In the genomic region with DNA sequence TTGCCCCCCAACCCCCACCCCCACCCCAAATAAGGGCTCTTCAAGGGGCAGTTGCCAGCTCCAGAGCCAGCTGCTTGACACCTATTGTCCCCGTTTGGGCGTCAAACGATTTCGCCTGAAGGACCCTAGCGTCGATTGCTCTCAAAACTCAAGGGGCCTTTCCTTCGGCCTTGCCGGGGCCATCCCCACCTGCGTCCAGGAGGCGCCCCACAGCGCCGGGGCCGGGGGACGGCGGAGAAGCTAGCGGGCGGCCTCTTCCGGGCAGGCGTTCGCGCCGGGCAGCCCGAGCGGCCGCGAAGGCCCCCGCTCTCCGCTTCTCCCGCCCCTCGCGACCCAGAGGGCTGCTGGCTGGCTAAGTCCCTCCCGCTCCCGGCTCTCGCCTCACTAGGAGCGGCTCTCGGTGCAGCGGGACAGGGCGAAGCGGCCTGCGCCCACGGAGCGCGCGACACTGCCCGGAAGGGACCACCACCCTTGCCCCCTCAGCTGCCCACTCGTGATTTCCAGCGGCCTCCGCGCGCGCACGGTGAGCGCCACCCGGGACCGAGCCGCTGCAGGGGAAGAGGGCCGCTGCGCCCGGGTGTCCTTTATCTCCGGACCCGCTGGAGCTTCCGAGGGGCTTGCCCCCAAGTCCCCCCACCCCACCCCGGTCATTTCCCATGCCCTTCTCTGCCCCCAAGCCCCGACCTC, we compare ENCODE assay signal across 1 cellular context.
A peak's percentile ranks its signal among the peaks of the same experiment; 100 is the strongest.
TF ChIP-seq lines count a peak whose summit lies in the region.

A gene with protein sequence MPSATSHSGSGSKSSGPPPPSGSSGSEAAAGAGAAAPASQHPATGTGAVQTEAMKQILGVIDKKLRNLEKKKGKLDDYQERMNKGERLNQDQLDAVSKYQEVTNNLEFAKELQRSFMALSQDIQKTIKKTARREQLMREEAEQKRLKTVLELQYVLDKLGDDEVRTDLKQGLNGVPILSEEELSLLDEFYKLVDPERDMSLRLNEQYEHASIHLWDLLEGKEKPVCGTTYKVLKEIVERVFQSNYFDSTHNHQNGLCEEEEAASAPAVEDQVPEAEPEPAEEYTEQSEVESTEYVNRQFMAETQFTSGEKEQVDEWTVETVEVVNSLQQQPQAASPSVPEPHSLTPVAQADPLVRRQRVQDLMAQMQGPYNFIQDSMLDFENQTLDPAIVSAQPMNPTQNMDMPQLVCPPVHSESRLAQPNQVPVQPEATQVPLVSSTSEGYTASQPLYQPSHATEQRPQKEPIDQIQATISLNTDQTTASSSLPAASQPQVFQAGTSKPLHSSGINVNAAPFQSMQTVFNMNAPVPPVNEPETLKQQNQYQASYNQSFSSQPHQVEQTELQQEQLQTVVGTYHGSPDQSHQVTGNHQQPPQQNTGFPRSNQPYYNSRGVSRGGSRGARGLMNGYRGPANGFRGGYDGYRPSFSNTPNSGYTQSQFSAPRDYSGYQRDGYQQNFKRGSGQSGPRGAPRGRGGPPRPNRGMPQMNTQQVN (plus strand): TSS at position 383 of the 687 bp plus-strand sequence. CDS start 690 bp downstream, outside the sequence.

TF ChIP-seq in HepG2, 621 proteins besides CTCF, POLR2A, EP300 and RAD21 (continued from another document and continues in another):
- TF ChIP-seq, protein P1, sequence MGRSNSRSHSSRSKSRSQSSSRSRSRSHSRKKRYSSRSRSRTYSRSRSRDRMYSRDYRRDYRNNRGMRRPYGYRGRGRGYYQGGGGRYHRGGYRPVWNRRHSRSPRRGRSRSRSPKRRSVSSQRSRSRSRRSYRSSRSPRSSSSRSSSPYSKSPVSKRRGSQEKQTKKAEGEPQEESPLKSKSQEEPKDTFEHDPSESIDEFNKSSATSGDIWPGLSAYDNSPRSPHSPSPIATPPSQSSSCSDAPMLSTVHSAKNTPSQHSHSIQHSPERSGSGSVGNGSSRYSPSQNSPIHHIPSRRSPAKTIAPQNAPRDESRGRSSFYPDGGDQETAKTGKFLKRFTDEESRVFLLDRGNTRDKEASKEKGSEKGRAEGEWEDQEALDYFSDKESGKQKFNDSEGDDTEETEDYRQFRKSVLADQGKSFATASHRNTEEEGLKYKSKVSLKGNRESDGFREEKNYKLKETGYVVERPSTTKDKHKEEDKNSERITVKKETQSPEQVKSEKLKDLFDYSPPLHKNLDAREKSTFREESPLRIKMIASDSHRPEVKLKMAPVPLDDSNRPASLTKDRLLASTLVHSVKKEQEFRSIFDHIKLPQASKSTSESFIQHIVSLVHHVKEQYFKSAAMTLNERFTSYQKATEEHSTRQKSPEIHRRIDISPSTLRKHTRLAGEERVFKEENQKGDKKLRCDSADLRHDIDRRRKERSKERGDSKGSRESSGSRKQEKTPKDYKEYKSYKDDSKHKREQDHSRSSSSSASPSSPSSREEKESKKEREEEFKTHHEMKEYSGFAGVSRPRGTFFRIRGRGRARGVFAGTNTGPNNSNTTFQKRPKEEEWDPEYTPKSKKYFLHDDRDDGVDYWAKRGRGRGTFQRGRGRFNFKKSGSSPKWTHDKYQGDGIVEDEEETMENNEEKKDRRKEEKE (IDR thresholded peaks at IDR 0.05): no peak
- TF ChIP-seq ZNF441 (CRISPR knock-in tag; IDR thresholded peaks at IDR 0.05; ENCODE audit: borderline replicate concordance) (peak; percentile 52; the same call in 1 of the 2 replicates), TCF12 (IDR thresholded peaks at IDR 0.05) (no peak), TCF12 (CRISPR knock-in tag; IDR thresholded peaks at IDR 0.05) (peak; percentile 91), YEATS2 (CRISPR knock-in tag; IDR thresholded peaks at IDR 0.05; ENCODE audit: borderline replicate concordance) (peak; percentile 14; the same call in 1 of the 2 replicates), SRSF4 (IDR thresholded peaks at IDR 0.05; ENCODE audit: low read depth, low read length, poor library complexity, severe bottlenecking) (no peak), ZNF878 (CRISPR knock-in tag; IDR thresholded peaks at IDR 0.05) (peak; percentile 62; the same call in 1 of the 2 replicates), AHR (CRISPR knock-in tag; IDR thresholded peaks at IDR 0.05) (peak; percentile 59; the same call in 1 of the 2 replicates), JUND (CRISPR knock-in tag; IDR thresholded peaks at IDR 0.05) (no peak), HNRNPLL (IDR thresholded peaks at IDR 0.05; ENCODE audit: low read depth, low read length, poor library complexity, severe bottlenecking) (no peak), SETDB1 (CRISPR knock-in tag; IDR thresholded peaks at IDR 0.05; ENCODE audit: borderline replicate concordance) (no peak), ZNF607 (CRISPR knock-in tag; IDR thresholded peaks at IDR 0.05; ENCODE audit: borderline replicate concordance) (peak; percentile 44; the same call in 1 of the 2 replicates), ZNF776 (CRISPR knock-in tag; IDR thresholded peaks at IDR 0.05) (peak; percentile 79; the same call in 1 of the 2 replicates), ZNF546 (CRISPR knock-in tag; conservative IDR thresholded peaks at IDR 0.05) (no peak), ZNF234 (CRISPR knock-in tag; conservative IDR thresholded peaks at IDR 0.05) (0 out of 2 replicates have a peak, but pooled peaks have one; percentile 13), MXD4 (CRISPR knock-in tag; IDR thresholded peaks at IDR 0.05) (peak; percentile 13; the same call in 1 of the 2 replicates), ZNF761 (CRISPR knock-in tag; conservative IDR thresholded peaks at IDR 0.05) (peak; percentile 63; the same call in 1 of the 2 replicates), KAT8 (CRISPR knock-in tag; IDR thresholded peaks at IDR 0.05) (peak; percentile 73), SOX6 (IDR thresholded peaks at IDR 0.05) (no peak), SOX6 (CRISPR knock-in tag; IDR thresholded peaks at IDR 0.05) (0 out of 2 replicates have a peak, but pooled peaks have one; percentile 62), SRSF9 (IDR thresholded peaks at IDR 0.05; ENCODE audit: borderline replicate concordance, insufficient read depth, low read depth, low read length, poor library complexity, severe bottlenecking) (no peak), JUNB (CRISPR knock-in tag; IDR thresholded peaks at IDR 0.05; ENCODE audit: borderline replicate concordance) (peak; percentile 24; the same call in 1 of the 2 replicates), KLF11 (CRISPR knock-in tag; IDR thresholded peaks at IDR 0.05) (no peak), CHCHD3 (CRISPR knock-in tag; IDR thresholded peaks at IDR 0.05) (0 out of 2 replicates have a peak, but pooled peaks have one; percentile 70), DR1 (CRISPR knock-in tag; IDR thresholded peaks at IDR 0.05) (peak; percentile 64), ZNF430 (CRISPR knock-in tag; IDR thresholded peaks at IDR 0.05) (no peak; the same call in 1 of the 2 replicates), GTF3A (CRISPR knock-in tag; conservative IDR thresholded peaks at IDR 0.05) (0 out of 2 replicates have a peak, but pooled peaks have one; percentile 26), ZNF235 (CRISPR knock-in tag; IDR thresholded peaks at IDR 0.05; ENCODE audit: borderline replicate concordance) (0 out of 2 replicates have a peak, but pooled peaks have one; percentile 77), ZNF224 (CRISPR knock-in tag; IDR thresholded peaks at IDR 0.05) (no peak), TBX3 (IDR thresholded peaks at IDR 0.05; ENCODE audit: borderline replicate concordance) (peak; percentile 74; the same call in 1 of the 2 replicates), MEIS1 (CRISPR knock-in tag; IDR thresholded peaks at IDR 0.05; ENCODE audit: borderline replicate concordance) (0 out of 2 replicates have a peak, but pooled peaks have one; percentile 39), SIX4 (CRISPR knock-in tag; IDR thresholded peaks at IDR 0.05) (no peak), SNAPC2 (CRISPR knock-in tag; IDR thresholded peaks at IDR 0.05) (no peak), ZNF749 (CRISPR knock-in tag; IDR thresholded peaks at IDR 0.05; ENCODE audit: borderline replicate concordance) (no peak), HDAC6 (IDR thresholded peaks at IDR 0.05; ENCODE audit: low read depth, low read length) (peak; percentile 84; the same call in 1 of the 2 replicates), ZBTB7A (CRISPR knock-in tag; IDR thresholded peaks at IDR 0.05) (no peak), ZBTB8A (CRISPR knock-in tag; IDR thresholded peaks at IDR 0.05; ENCODE audit: borderline replicate concordance, low read depth) (no peak), ZNF775 (CRISPR knock-in tag; IDR thresholded peaks at IDR 0.05; ENCODE audit: borderline replicate concordance) (no peak), ZNF605 (CRISPR knock-in tag; IDR thresholded peaks at IDR 0.05) (no peak)
- TF ChIP-seq, protein P2, sequence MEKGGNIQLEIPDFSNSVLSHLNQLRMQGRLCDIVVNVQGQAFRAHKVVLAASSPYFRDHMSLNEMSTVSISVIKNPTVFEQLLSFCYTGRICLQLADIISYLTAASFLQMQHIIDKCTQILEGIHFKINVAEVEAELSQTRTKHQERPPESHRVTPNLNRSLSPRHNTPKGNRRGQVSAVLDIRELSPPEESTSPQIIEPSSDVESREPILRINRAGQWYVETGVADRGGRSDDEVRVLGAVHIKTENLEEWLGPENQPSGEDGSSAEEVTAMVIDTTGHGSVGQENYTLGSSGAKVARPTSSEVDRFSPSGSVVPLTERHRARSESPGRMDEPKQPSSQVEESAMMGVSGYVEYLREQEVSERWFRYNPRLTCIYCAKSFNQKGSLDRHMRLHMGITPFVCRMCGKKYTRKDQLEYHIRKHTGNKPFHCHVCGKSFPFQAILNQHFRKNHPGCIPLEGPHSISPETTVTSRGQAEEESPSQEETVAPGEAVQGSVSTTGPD (CRISPR knock-in tag; IDR thresholded peaks at IDR 0.05): no peak
- TF ChIP-seq, protein P3, sequence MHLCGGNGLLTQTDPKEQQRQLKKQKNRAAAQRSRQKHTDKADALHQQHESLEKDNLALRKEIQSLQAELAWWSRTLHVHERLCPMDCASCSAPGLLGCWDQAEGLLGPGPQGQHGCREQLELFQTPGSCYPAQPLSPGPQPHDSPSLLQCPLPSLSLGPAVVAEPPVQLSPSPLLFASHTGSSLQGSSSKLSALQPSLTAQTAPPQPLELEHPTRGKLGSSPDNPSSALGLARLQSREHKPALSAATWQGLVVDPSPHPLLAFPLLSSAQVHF (CRISPR knock-in tag; IDR thresholded peaks at IDR 0.05): 0 out of 2 replicates have a peak, but pooled peaks have one; percentile 25
- TF ChIP-seq, protein P4, sequence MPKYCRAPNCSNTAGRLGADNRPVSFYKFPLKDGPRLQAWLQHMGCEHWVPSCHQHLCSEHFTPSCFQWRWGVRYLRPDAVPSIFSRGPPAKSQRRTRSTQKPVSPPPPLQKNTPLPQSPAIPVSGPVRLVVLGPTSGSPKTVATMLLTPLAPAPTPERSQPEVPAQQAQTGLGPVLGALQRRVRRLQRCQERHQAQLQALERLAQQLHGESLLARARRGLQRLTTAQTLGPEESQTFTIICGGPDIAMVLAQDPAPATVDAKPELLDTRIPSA (CRISPR knock-in tag; IDR thresholded peaks at IDR 0.05; ENCODE audit: borderline replicate concordance): no peak
- TF ChIP-seq, protein P5, sequence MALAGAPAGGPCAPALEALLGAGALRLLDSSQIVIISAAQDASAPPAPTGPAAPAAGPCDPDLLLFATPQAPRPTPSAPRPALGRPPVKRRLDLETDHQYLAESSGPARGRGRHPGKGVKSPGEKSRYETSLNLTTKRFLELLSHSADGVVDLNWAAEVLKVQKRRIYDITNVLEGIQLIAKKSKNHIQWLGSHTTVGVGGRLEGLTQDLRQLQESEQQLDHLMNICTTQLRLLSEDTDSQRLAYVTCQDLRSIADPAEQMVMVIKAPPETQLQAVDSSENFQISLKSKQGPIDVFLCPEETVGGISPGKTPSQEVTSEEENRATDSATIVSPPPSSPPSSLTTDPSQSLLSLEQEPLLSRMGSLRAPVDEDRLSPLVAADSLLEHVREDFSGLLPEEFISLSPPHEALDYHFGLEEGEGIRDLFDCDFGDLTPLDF (CRISPR knock-in tag; IDR thresholded peaks at IDR 0.05): peak; percentile 59
- TF ChIP-seq, protein P6, sequence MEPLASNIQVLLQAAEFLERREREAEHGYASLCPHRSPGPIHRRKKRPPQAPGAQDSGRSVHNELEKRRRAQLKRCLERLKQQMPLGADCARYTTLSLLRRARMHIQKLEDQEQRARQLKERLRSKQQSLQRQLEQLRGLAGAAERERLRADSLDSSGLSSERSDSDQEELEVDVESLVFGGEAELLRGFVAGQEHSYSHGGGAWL (CRISPR knock-in tag; IDR thresholded peaks at IDR 0.05): no peak; the same call in 1 of the 2 replicates
- TF ChIP-seq, protein P7, sequence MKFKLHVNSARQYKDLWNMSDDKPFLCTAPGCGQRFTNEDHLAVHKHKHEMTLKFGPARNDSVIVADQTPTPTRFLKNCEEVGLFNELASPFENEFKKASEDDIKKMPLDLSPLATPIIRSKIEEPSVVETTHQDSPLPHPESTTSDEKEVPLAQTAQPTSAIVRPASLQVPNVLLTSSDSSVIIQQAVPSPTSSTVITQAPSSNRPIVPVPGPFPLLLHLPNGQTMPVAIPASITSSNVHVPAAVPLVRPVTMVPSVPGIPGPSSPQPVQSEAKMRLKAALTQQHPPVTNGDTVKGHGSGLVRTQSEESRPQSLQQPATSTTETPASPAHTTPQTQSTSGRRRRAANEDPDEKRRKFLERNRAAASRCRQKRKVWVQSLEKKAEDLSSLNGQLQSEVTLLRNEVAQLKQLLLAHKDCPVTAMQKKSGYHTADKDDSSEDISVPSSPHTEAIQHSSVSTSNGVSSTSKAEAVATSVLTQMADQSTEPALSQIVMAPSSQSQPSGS (CRISPR knock-in tag; IDR thresholded peaks at IDR 0.05): no peak; the same call in 1 of the 2 replicates
- TF ChIP-seq, protein P8, sequence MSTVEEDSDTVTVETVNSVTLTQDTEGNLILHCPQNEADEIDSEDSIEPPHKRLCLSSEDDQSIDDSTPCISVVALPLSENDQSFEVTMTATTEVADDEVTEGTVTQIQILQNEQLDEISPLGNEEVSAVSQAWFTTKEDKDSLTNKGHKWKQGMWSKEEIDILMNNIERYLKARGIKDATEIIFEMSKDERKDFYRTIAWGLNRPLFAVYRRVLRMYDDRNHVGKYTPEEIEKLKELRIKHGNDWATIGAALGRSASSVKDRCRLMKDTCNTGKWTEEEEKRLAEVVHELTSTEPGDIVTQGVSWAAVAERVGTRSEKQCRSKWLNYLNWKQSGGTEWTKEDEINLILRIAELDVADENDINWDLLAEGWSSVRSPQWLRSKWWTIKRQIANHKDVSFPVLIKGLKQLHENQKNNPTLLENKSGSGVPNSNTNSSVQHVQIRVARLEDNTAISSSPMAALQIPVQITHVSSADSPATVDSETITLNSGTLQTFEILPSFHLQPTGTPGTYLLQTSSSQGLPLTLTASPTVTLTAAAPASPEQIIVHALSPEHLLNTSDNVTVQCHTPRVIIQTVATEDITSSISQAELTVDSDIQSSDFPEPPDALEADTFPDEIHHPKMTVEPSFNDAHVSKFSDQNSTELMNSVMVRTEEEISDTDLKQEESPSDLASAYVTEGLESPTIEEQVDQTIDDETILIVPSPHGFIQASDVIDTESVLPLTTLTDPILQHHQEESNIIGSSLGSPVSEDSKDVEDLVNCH (CRISPR knock-in tag; IDR thresholded peaks at IDR 0.05): 0 out of 2 replicates have a peak, but pooled peaks have one; percentile 65
- TF ChIP-seq, protein P9, sequence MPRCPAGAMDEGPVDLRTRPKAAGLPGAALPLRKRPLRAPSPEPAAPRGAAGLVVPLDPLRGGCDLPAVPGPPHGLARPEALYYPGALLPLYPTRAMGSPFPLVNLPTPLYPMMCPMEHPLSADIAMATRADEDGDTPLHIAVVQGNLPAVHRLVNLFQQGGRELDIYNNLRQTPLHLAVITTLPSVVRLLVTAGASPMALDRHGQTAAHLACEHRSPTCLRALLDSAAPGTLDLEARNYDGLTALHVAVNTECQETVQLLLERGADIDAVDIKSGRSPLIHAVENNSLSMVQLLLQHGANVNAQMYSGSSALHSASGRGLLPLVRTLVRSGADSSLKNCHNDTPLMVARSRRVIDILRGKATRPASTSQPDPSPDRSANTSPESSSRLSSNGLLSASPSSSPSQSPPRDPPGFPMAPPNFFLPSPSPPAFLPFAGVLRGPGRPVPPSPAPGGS (CRISPR knock-in tag; IDR thresholded peaks at IDR 0.05): peak; percentile 24; the same call in 1 of the 2 replicates
- TF ChIP-seq, protein P10, sequence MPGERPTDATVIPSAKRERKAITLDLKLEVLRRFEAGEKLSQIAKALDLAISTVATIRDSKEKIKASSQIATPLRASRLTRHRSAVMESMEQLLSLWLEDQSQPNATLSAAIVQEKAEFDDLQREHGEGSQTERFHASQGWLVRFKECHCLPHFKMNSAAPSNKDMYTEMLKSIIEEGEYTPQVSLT (CRISPR knock-in tag; IDR thresholded peaks at IDR 0.05; ENCODE audit: borderline replicate concordance, low read depth): no peak
